36 cellular contexts compared by ENCODE assay signal in genomic region chr12:91863702-91864101, GRCh38.
"Had no signal": no experiment of that assay in that cellular context is flagged by ENCODE, and none has a peak within 500 bp of the region (broad histone marks: within the 10 kb centered on the region; RNA-seq: fewer than 3 reads in every experiment).

No MANE protein-coding gene starts in this region.

- H3K9me3 ChIP-seq: ascending aorta, Peyer's patch had no signal

- H3K4me1 Mint-ChIP-seq: activated B cell treated with CpG ODN at 0.5 μM for 24 hours had no signal

- H3K4me3 ChIP-seq: ascending aorta, cardiac muscle cell, Peyer's patch had no signal

- DNase-seq: activated B cell treated with CpG ODN at 0.5 μM for 24 hours; activated CD4-positive, alpha-beta memory T cell treated with anti-CD3 and anti-CD28 coated beads for 36 hours; activated CD4-positive, alpha-beta T cell treated with anti-CD3 and anti-CD28 coated beads for 4 hours; activated CD4-positive, alpha-beta T cell treated with anti-CD3 and anti-CD28 coated beads, Interleukin-2, amount 50 U/mL, for 1 hour; activated CD4-positive, CD25-positive, alpha-beta regulatory T cell treated with anti-CD3 and anti-CD28 coated beads, Interleukin-2, amount 50 U/mL, for 72 hours; activated CD8-positive, alpha-beta memory T cell treated with anti-CD3 and anti-CD28 coated beads, Interleukin-2, amount 50 U/mL, for 4 hours; activated gamma-delta T cell; activated naive CD4-positive, alpha-beta T cell treated with anti-CD3 and anti-CD28 coated beads for 36 hours; activated naive CD8-positive, alpha-beta T cell treated with anti-CD3 and anti-CD28 coated beads, Interleukin-2, amount 10 ng/mL, durations not matched to agents 7 days and 5 days; activated T-cell treated with anti-CD3 and anti-CD28 coated beads, Interleukin-2, amount 50 U/mL, for 48 hours; amygdala; NCI-H1092 treated with DMSO at 0.1 percent for 48 hours; NCI-H1417; NCI-H146; NCI-H187; NCI-H2029 treated with DMSO at 0.1 percent for 48 hours; NCI-H2107; NCI-H2171; NCI-H510A; NCI-H526; NCI-H748 treated with DMSO at 0.1 percent for 48 hours; NK-92 treated with Interleukin-12 subunit alpha and Interleukin-12 subunit beta, amount 100 ng/mL, for 24 hours; PC-3; Peyer's patch; RPMI8226; SIG-M5; T-helper 1 cell; T-helper 2 cell; T-helper 9 cell had no signal

- ATAC-seq: PC-3, Right ventricle myocardium inferior, SK-N-SH treated with all-trans-retinoic acid at 6 μM for 48 hours had no signal

- H3K27me3 ChIP-seq: ascending aorta, cardiac muscle cell, Peyer's patch had no signal

- H3K9me3 Mint-ChIP-seq: activated B cell treated with CpG ODN at 0.5 μM for 24 hours; activated naive CD4-positive, alpha-beta T cell treated with anti-CD3 and anti-CD28 coated beads for 36 hours; activated T-helper 2 cell treated with anti-CD3 and anti-CD28 coated beads, Interferon-gamma antibody, Interleukin-2, Interleukin-4, amounts not matched to agents 10 μg/mL and 5 μg/mL and 100 μg/mL, durations not matched to agents 14 hours and 24 hours and 36 hours; central memory CD8-positive, alpha-beta T cell had no signal

- H3K27ac Mint-ChIP-seq: activated B cell treated with CpG ODN at 0.5 μM for 24 hours; activated CD4-positive, alpha-beta memory T cell treated with anti-CD3 and anti-CD28 coated beads for 36 hours; activated naive CD4-positive, alpha-beta T cell treated with anti-CD3 and anti-CD28 coated beads for 36 hours; activated naive CD8-positive, alpha-beta T cell treated with anti-CD3 and anti-CD28 coated beads, Interleukin-2, amount 10 ng/mL, durations not matched to agents 7 days and 5 days; activated T-helper 2 cell treated with anti-CD3 and anti-CD28 coated beads, Interferon-gamma antibody, Interleukin-2, Interleukin-4, amounts not matched to agents 10 μg/mL and 5 μg/mL and 100 μg/mL, durations not matched to agents 14 hours and 24 hours and 36 hours had no signal

- H3K27ac ChIP-seq: ascending aorta, cardiac muscle cell, Peyer's patch, VCaP had no signal

- H3K4me3 Mint-ChIP-seq: activated B cell treated with CpG ODN at 0.5 μM for 24 hours; activated CD4-positive, alpha-beta memory T cell treated with anti-CD3 and anti-CD28 coated beads for 36 hours; activated naive CD4-positive, alpha-beta T cell treated with anti-CD3 and anti-CD28 coated beads for 36 hours; activated naive CD8-positive, alpha-beta T cell treated with anti-CD3 and anti-CD28 coated beads, Interleukin-2, amount 10 ng/mL, durations not matched to agents 7 days and 5 days; central memory CD8-positive, alpha-beta T cell had no signal

- H3K4me1 ChIP-seq: ascending aorta, Peyer's patch had no signal

- H3K36me3 ChIP-seq: ascending aorta, cardiac muscle cell, Peyer's patch had no signal

- H3K36me3 Mint-ChIP-seq: activated CD4-positive, alpha-beta memory T cell treated with anti-CD3 and anti-CD28 coated beads for 36 hours had no signal

- H3K27me3 Mint-ChIP-seq: activated B cell treated with CpG ODN at 0.5 μM for 24 hours; activated CD4-positive, alpha-beta memory T cell treated with anti-CD3 and anti-CD28 coated beads for 36 hours; activated naive CD8-positive, alpha-beta T cell treated with anti-CD3 and anti-CD28 coated beads, Interleukin-2, amount 10 ng/mL, durations not matched to agents 7 days and 5 days; central memory CD8-positive, alpha-beta T cell had no signal
